13 cellular contexts compared by ENCODE assay signal in genomic region chr14:77184396-77185092, GRCh38. TPM values are rescaled to one million over a fixed set of nuclear protein-coding genes. Genes with fewer than 3 reads are reported as not detected.
DNase-seq lines count a peak whose midpoint lies in the region; ATAC-seq and TF ChIP-seq lines count a peak whose summit lies in the region.
"Had no signal": no experiment of that assay in that cellular context is flagged by ENCODE, and none has a peak within 500 bp of the region (broad histone marks: within the 10 kb centered on the region; RNA-seq: fewer than 3 reads in every experiment).

No MANE protein-coding gene starts in this region.

- H3K27ac ChIP-seq in C4-2B (peak overlapping the region; percentile 18), VCaP (peak overlapping the region; percentile 38; the same call in 1 of the 2 replicates)

- TF ChIP-seq CTCF in C4-2B (conservative IDR thresholded peaks at IDR 0.05) (no peak), VCaP (conservative IDR thresholded peaks at IDR 0.05) (no peak)

- peak; percentile 52 for ATAC-seq in left lobe of liver
- ATAC-seq: activated naive CD4-positive, alpha-beta T cell treated with anti-CD3 and anti-CD28 coated beads, Interleukin-2, amount 50 U/mL, for 72 hours had no signal

- DNase-seq in Daoy (ENCODE audit: low read depth) (peak; percentile 35), left lobe of liver (ENCODE audit: low spot score) (no peak), COLO829 (ENCODE audit: low spot score) (no peak), NCI-H1092 (lab: John Stamatoyannopoulos, UW) (no peak)
- DNase-seq in stimulated activated naive CD4-positive, alpha-beta T cell treated with Interleukin-2 at 50 U/mL for 16 hours (lab: John Stamatoyannopoulos, UW), result no peak
- DNase-seq: Calu3; H7; NCI-H187; OCI-M1; stimulated activated CD4-positive, alpha-beta T cell treated with anti-CD3 and anti-CD28 coated beads, Interleukin-4, amount 100 ng/mL, for 24 hours had no signal

RNA-seq across cellular contexts. Expression of gene TMEM63C, which starts 2.9 kb away (rescaled TPM):
- 0.06 and 0.63 TPM in 2 replicates for total RNA-seq in Daoy (2014; rRNA removed; shearing (Covaris generic))
- 0.35 TPM for total RNA-seq in left lobe of liver

RNA-seq across cellular contexts. Expression of gene ZDHHC22, which starts 43.0 kb away (rescaled TPM):
- not detected in 2 replicates for total RNA-seq in Daoy (2014; rRNA removed; shearing (Covaris generic))
- not detected for total RNA-seq in left lobe of liver
- total RNA-seq: activated naive CD4-positive, alpha-beta T cell treated with anti-CD3 and anti-CD28 coated beads, Interleukin-2, amount 50 U/mL, for 72 hours; Calu3 had no signal
